In the genomic region with DNA sequence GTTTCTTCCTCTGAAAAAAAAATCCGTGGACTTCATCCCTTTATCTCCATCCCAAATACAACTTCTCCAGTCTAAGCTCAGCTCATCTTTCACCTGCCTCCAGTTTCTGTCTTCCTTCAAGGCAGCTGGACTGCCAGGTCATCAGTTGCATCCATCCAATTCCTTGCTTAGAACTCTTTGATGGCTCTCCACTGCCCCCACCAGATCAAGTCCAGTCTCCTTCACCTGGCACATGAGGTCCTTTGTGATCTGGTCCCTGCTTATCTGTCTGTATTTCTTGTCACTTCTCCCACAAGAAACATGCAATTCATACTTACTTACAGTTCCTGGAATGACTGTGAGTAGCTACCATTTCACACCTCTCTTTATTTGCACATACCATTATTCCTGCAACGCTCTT, we compare ENCODE assay signal across 12 cellular contexts. TPM values are rescaled to one million over a fixed set of nuclear protein-coding genes. Genes with fewer than 3 reads are reported as not detected.
DNase-seq lines count a peak whose midpoint lies in the region; ATAC-seq and TF ChIP-seq lines count a peak whose summit lies in the region.
"Had no signal": no experiment of that assay in that cellular context is flagged by ENCODE, and none has a peak within 500 bp of the region (broad histone marks: within the 10 kb centered on the region; RNA-seq: fewer than 3 reads in every experiment).

No MANE protein-coding gene starts in this region.

- TF ChIP-seq CTCF in left ventricle myocardium inferior (IDR thresholded peaks at IDR 0.05; ENCODE audit: borderline replicate concordance) = peak; percentile 44
- peak in 5 of 12 donors; percentile 10 to 37 (median 13) for TF ChIP-seq CTCF in heart left ventricle (IDR thresholded peaks at IDR 0.05)
- peak; percentile 64 for TF ChIP-seq CTCF in endodermal cell (conservative IDR thresholded peaks at IDR 0.05)
- TF ChIP-seq CTCF in upper lobe of right lung (IDR thresholded peaks at IDR 0.05) = peak; percentile 5

- POLR2A ChIA-PET in CD8-positive, alpha-beta memory T cell (lab: Charles Lee) = no interaction called here

- H3K9me3 Mint-ChIP-seq in endodermal cell = peaks cover 37% of the 10 kb centered on the region
- no peaks in the 10 kb centered on the region for H3K9me3 Mint-ChIP-seq in CD8-positive, alpha-beta memory T cell
- H3K9me3 Mint-ChIP-seq: immature natural killer cell had no signal

- DNase-seq in left ventricle myocardium inferior (no peak), heart left ventricle (no peak), NCI-H510A treated with DMSO at 0.1 percent for 48 hours (lab: John Stamatoyannopoulos, UW) (peak; percentile 28), endodermal cell (peak; percentile 67), upper lobe of right lung (no peak), H4 (ENCODE audit: low spot score) (no peak), NOMO-1 (lab: John Stamatoyannopoulos, UW; ENCODE audit: unreplicated experiment in 2 of 2) (no peak)
- DNase-seq in CD8-positive, alpha-beta memory T cell = no peak
- DNase-seq: immature natural killer cell; stimulated activated CD4-positive, alpha-beta T cell treated with anti-CD3 and anti-CD28 coated beads, Interleukin-4, amount 100 ng/mL, for 4 hours had no signal

- H3K9ac ChIP-seq in endodermal cell (ENCODE audit: extremely low read depth, low read length, poor library complexity, severe bottlenecking) = no peak overlapping the region

- intact Hi-C loops in left ventricle myocardium inferior (cut with micrococcal nuclease) = loop anchor here (5.0 to 10.0 kb wide), 2 partner anchors 61 to 559 kb away; no protein-coding TSS in a partner anchor
- intact Hi-C loops in heart left ventricle (cut with DNase I) = loop anchor here (1.0 to 10.0 kb wide), 17 partner anchors 59 to 1274 kb away; a partner anchor contains a TSS
- intact Hi-C loops in upper lobe of right lung (cut with DNase I) = loop anchor here (5.0 kb wide), 1 partner anchor 559 kb away; no protein-coding TSS in a partner anchor

- no peak for TF ChIP-seq POLR2A in heart left ventricle (IDR thresholded peaks at IDR 0.05)

- WGBS in heart left ventricle, 4 donors = 66 to 79% (median 72%) methylated on average over 2 of the region's 2 CpGs
- 52 to 77% methylated on average over 2 of the region's 2 CpGs for WGBS in endodermal cell (ENCODE audit: insufficient coverage in 1 of 2, insufficient read length in 1 of 2), 2 experiments

- peaks cover 2% of the 10 kb centered on the region for H3K27me3 Mint-ChIP-seq in endodermal cell (ENCODE audit: insufficient read depth)
- peaks cover 10 to 18% of the 10 kb centered on the region in 2 donors for H3K27me3 Mint-ChIP-seq in CD8-positive, alpha-beta memory T cell

- H3K4me1 ChIP-seq in left ventricle myocardium inferior (peaks cover 5% of the 10 kb centered on the region), heart left ventricle (no peaks in the 10 kb centered on the region), endodermal cell (ENCODE audit: control insufficient read depth, insufficient read depth, low read length) (no peaks in the 10 kb centered on the region), upper lobe of right lung (no peaks in the 10 kb centered on the region)
- no peaks in the 10 kb centered on the region for H3K4me1 ChIP-seq in CD8-positive, alpha-beta memory T cell (ENCODE audit: insufficient read depth, low read length)
- H3K4me1 ChIP-seq: suprapubic skin had no signal

- H3K4me3 ChIP-seq in left ventricle myocardium inferior (no peak overlapping the region), heart left ventricle (no peak overlapping the region), endodermal cell (ENCODE audit: low read length) (no peak overlapping the region), upper lobe of right lung (no peak overlapping the region)
- no peak overlapping the region for H3K4me3 ChIP-seq in CD8-positive, alpha-beta memory T cell (ENCODE audit: low read length)
- H3K4me3 ChIP-seq: suprapubic skin had no signal

- H3K36me3 ChIP-seq in left ventricle myocardium inferior (no peaks in the 10 kb centered on the region), heart left ventricle (no peaks in the 10 kb centered on the region), endodermal cell (ENCODE audit: control insufficient read depth, insufficient read depth, low read length) (no peaks in the 10 kb centered on the region), upper lobe of right lung (no peaks in the 10 kb centered on the region)
- no peaks in the 10 kb centered on the region for H3K36me3 ChIP-seq in CD8-positive, alpha-beta memory T cell (ENCODE audit: insufficient read depth, low read length)
- H3K36me3 ChIP-seq: suprapubic skin had no signal

- no peaks in the 10 kb centered on the region for H3K27me3 ChIP-seq in left ventricle myocardium inferior (ENCODE audit: low read depth)
- peaks cover 0 to 4% (median 0%) of the 10 kb centered on the region in 9 donors for H3K27me3 ChIP-seq in heart left ventricle
- H3K27me3 ChIP-seq in endodermal cell (ENCODE audit: control insufficient read depth, insufficient read depth, low read length, poor library complexity, severe bottlenecking) = no peaks in the 10 kb centered on the region
- no peaks in the 10 kb centered on the region for H3K27me3 ChIP-seq in upper lobe of right lung
- H3K27me3 ChIP-seq in CD8-positive, alpha-beta memory T cell (ENCODE audit: insufficient read depth, low read length, poor library complexity, severe bottlenecking) = no peaks in the 10 kb centered on the region
- H3K27me3 ChIP-seq: suprapubic skin had no signal

- H3K27ac ChIP-seq in left ventricle myocardium inferior (replicated peaks) = no peak overlapping the region
- no peak overlapping the region for H3K27ac ChIP-seq in heart left ventricle
- no peak overlapping the region for H3K27ac ChIP-seq in endodermal cell (ENCODE audit: low read depth, low read length)
- H3K27ac ChIP-seq in upper lobe of right lung = no peak overlapping the region
- no peak overlapping the region for H3K27ac ChIP-seq in CD8-positive, alpha-beta memory T cell (ENCODE audit: low read depth, low read length)
- H3K27ac ChIP-seq: suprapubic skin had no signal

- H3K36me3 Mint-ChIP-seq in endodermal cell (ENCODE audit: low read depth) = no peaks in the 10 kb centered on the region
- H3K36me3 Mint-ChIP-seq in CD8-positive, alpha-beta memory T cell = no peaks in the 10 kb centered on the region
- H3K36me3 Mint-ChIP-seq: immature natural killer cell had no signal

- ATAC-seq in heart left ventricle (no peak), upper lobe of right lung (no peak)

- no peak overlapping the region for H3K4me3 Mint-ChIP-seq in endodermal cell
- no peak overlapping the region for H3K4me3 Mint-ChIP-seq in CD8-positive, alpha-beta memory T cell
- H3K4me3 Mint-ChIP-seq: immature natural killer cell had no signal

- H3K27ac Mint-ChIP-seq in endodermal cell = no peak overlapping the region
- no peak overlapping the region for H3K27ac Mint-ChIP-seq in CD8-positive, alpha-beta memory T cell
- H3K27ac Mint-ChIP-seq: immature natural killer cell had no signal

- H3K9me3 ChIP-seq in left ventricle myocardium inferior (replicated peaks) = no peaks in the 10 kb centered on the region
- no peaks in the 10 kb centered on the region for H3K9me3 ChIP-seq in heart left ventricle
- no peaks in the 10 kb centered on the region for H3K9me3 ChIP-seq in endodermal cell (ENCODE audit: control insufficient read depth, low read length)
- no peaks in the 10 kb centered on the region for H3K9me3 ChIP-seq in upper lobe of right lung
- no peaks in the 10 kb centered on the region for H3K9me3 ChIP-seq in CD8-positive, alpha-beta memory T cell (ENCODE audit: low read length)
- H3K9me3 ChIP-seq: suprapubic skin had no signal

- CTCF ChIA-PET in CD8-positive, alpha-beta memory T cell (lab: Charles Lee) = interaction anchor here (0.7 to 1.3 kb wide), 2 partner anchors 14 to 557 kb away, joined by 3 read pairs; no protein-coding TSS in a partner anchor

- H3K4me1 Mint-ChIP-seq in endodermal cell = no peaks in the 10 kb centered on the region
- no peaks in the 10 kb centered on the region for H3K4me1 Mint-ChIP-seq in CD8-positive, alpha-beta memory T cell
- H3K4me1 Mint-ChIP-seq: immature natural killer cell had no signal

RNA-seq across cellular contexts. Expression of a gene that starts 33.8 kb away (rescaled TPM):
- total RNA-seq in left ventricle myocardium inferior = not detected
- total RNA-seq in heart left ventricle = not detected
- not detected for polyA plus RNA-seq in heart left ventricle
- under 1 TPM in 1 of 2 donors, not detected in 1; 0.53 TPM for total RNA-seq in endodermal cell
- not detected for polyA plus RNA-seq in endodermal cell (2013, experiment 1 of 2)
- not detected for polyA plus RNA-seq in endodermal cell (2013, experiment 2 of 2)
- total RNA-seq in upper lobe of right lung = not detected
- not detected in 2 replicates for total RNA-seq in H4 (2014; rRNA removed; shearing (Covaris generic))
- total RNA-seq in CD8-positive, alpha-beta memory T cell = not detected
- polyA plus RNA-seq in CD8-positive, alpha-beta memory T cell = not detected
- total RNA-seq: suprapubic skin; T-helper 1 cell treated with Interleukin-12 subunit alpha and Interleukin-12 subunit beta and Interleukin-4 antibody, amounts not matched to agents 30 ng/mL and 1 ng/mL, for 36 hours had no signal
- polyA plus RNA-seq: immature natural killer cell had no signal

RNA-seq across cellular contexts. Expression of a gene that starts 37.2 kb away (rescaled TPM):
- total RNA-seq in left ventricle myocardium inferior (50.9 TPM), heart left ventricle (10 to 100 TPM; 36.4 to 52.7 (median 45.5) TPM), endodermal cell (10 to 100 TPM; 45.0 to 46.5 TPM), upper lobe of right lung (51.7 TPM)
- 10 to 100 TPM; 28.2 to 56.5 TPM for polyA plus RNA-seq in heart left ventricle
- polyA plus RNA-seq in endodermal cell (2013, experiment 1 of 2) = 55.2 TPM
- 48.6 TPM for polyA plus RNA-seq in endodermal cell (2013, experiment 2 of 2)
- total RNA-seq in H4 (2014; rRNA removed; shearing (Covaris generic)) = 80.2 and 88.6 TPM in 2 replicates
- total RNA-seq in CD8-positive, alpha-beta memory T cell = 10 to 100 TPM; 33.6 TPM
- 59.3 TPM for polyA plus RNA-seq in CD8-positive, alpha-beta memory T cell

RNA-seq across cellular contexts. Expression of a gene that starts 46.3 kb away (rescaled TPM):
- total RNA-seq in left ventricle myocardium inferior = not detected
- not detected for total RNA-seq in heart left ventricle
- not detected for polyA plus RNA-seq in heart left ventricle
- not detected for total RNA-seq in endodermal cell
- polyA plus RNA-seq in endodermal cell (2013, experiment 1 of 2) = not detected
- not detected for polyA plus RNA-seq in endodermal cell (2013, experiment 2 of 2)
- total RNA-seq in upper lobe of right lung = 0.26 TPM
- not detected in 2 replicates for total RNA-seq in H4 (2014; rRNA removed; shearing (Covaris generic))
- not detected for total RNA-seq in CD8-positive, alpha-beta memory T cell
- not detected for polyA plus RNA-seq in CD8-positive, alpha-beta memory T cell
- total RNA-seq: T-helper 1 cell treated with Interleukin-12 subunit alpha and Interleukin-12 subunit beta and Interleukin-4 antibody, amounts not matched to agents 30 ng/mL and 1 ng/mL, for 36 hours had no signal
- polyA plus RNA-seq: immature natural killer cell had no signal

Comparison
In these comparisons a context has a peak if more than half of its experiments do, and no peak if none do; other contexts are left out.
1. DNase-seq: peak in NCI-H510A treated with DMSO at 0.1 percent for 48 hours (single experiment) and endodermal cell (single experiment); none in left ventricle myocardium inferior (single experiment), heart left ventricle (0 of 5), upper lobe of right lung (single experiment), H4 (single experiment), NOMO-1 (0 of 2) and CD8-positive, alpha-beta memory T cell (0 of 5).